ENCODE assay signal across 25 cellular contexts in the genomic region with DNA sequence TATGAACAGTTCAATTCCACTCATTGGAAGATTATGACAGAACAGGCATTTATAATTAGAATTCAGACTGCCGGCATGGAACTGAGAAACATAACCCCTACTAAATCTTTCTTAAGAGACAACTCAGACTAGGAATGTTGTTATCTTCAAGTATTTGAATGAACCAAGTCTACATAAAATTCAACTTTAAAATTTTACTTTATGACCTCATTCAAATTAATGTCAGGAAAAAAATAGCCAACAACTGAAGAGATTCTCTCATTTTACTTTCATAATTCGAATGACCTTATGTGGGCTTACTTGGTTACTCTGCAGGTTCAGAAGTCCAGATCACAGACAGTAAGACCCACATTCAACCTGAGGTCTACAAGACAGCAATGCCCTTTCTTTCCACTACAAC.
"Had no signal": no experiment of that assay in that cellular context is flagged by ENCODE, and none has a peak within 500 bp of the region (broad histone marks: within the 10 kb centered on the region; RNA-seq: fewer than 3 reads in every experiment).

No MANE protein-coding gene starts in this region.

- H3K27ac ChIP-seq: foreskin keratinocyte, heart right ventricle, testis, transverse colon had no signal

- H3K27me3 ChIP-seq: foreskin keratinocyte, heart right ventricle, testis, transverse colon had no signal

- ATAC-seq: esophagus mucosa; foreskin keratinocyte; heart right ventricle; left ventricle myocardium superior; right cardiac atrium; stimulated activated naive CD8-positive, alpha-beta T cell treated with anti-CD3 and anti-CD28 coated beads, Interleukin-15, Interleukin-2, amounts not matched to agents 100 U/mL and 50 U/mL, for 24 hours had no signal

- H3K4me3 ChIP-seq: heart right ventricle, testis, transverse colon had no signal

- H3K9me3 Mint-ChIP-seq: brain; naive B cell; T-helper 2 cell treated with Interferon-gamma antibody and Interleukin-4, amounts not matched to agents 5 μg/mL and 100 μg/mL, for 36 hours had no signal

- H3K27ac Mint-ChIP-seq: activated naive CD8-positive, alpha-beta T cell; brain; naive B cell; T-helper 2 cell treated with Interferon-gamma antibody and Interleukin-4, amounts not matched to agents 5 μg/mL and 100 μg/mL, for 36 hours had no signal

- H3K4me1 Mint-ChIP-seq: naive B cell had no signal

- H3K36me3 Mint-ChIP-seq: activated naive CD8-positive, alpha-beta T cell; brain; naive B cell had no signal

- H3K4me1 ChIP-seq: foreskin keratinocyte, testis had no signal

- H3K27me3 Mint-ChIP-seq: activated naive CD8-positive, alpha-beta T cell; naive B cell had no signal

- H3K4me3 Mint-ChIP-seq: activated naive CD8-positive, alpha-beta T cell; brain; naive B cell; T-helper 2 cell treated with Interferon-gamma antibody and Interleukin-4, amounts not matched to agents 5 μg/mL and 100 μg/mL, for 36 hours had no signal

- H3K9me3 ChIP-seq: heart right ventricle, testis, transverse colon had no signal

- H3K36me3 ChIP-seq: heart right ventricle, transverse colon had no signal

- DNase-seq: activated CD4-positive, alpha-beta T cell treated with anti-CD3 and anti-CD28 coated beads for 4 hours; activated CD4-positive, alpha-beta T cell treated with anti-CD3 and anti-CD28 coated beads, Interleukin-2, amount 50 U/mL, for 4 hours; activated CD4-positive, CD25-positive, alpha-beta regulatory T cell; activated effector memory CD4-positive, alpha-beta T cell treated with Interleukin-2 at 50 U/mL for 16 hours; activated naive CD4-positive, alpha-beta T cell treated with Interleukin-2 at 50 U/mL for 16 hours; activated T-cell treated with anti-CD3 and anti-CD28 coated beads for 4 hours; aorta; cortex of kidney; foreskin keratinocyte; heart right ventricle; islet precursor cell; left ventricle myocardium superior; naive B cell; nucleus accumbens; right cardiac atrium; stimulated activated CD4-positive, alpha-beta T cell treated with anti-CD3 and anti-CD28 coated beads, Interleukin-12 subunit alpha, Interleukin-12 subunit beta, amount 100 ng/mL, for 4 hours; stimulated activated CD4-positive, alpha-beta T cell treated with anti-CD3 and anti-CD28 coated beads, Interleukin-4, amount 100 ng/mL, for 1 hour; stimulated activated naive CD8-positive, alpha-beta T cell treated with anti-CD3 and anti-CD28 coated beads, Interleukin-15, Interleukin-2, amounts not matched to agents 100 U/mL and 50 U/mL, for 24 hours; T-helper 1 cell; testis; transverse colon had no signal
